Comparison of ENCODE assay signal across 16 cellular contexts in genomic region chr2:22481507-22482217, GRCh38.
"Had no signal": no experiment of that assay in that cellular context is flagged by ENCODE, and none has a peak within 500 bp of the region (broad histone marks: within the 10 kb centered on the region; RNA-seq: fewer than 3 reads in every experiment).

No MANE protein-coding gene starts in this region.

- H3K27me3 Mint-ChIP-seq: activated CD4-positive, alpha-beta memory T cell treated with anti-CD3 and anti-CD28 coated beads for 36 hours; activated CD4-positive, alpha-beta T cell treated with anti-CD3 and anti-CD28 coated beads for 36 hours; activated CD8-positive, alpha-beta memory T cell treated with anti-CD3 and anti-CD28 coated beads, Interleukin-2, amount 10 ng/mL, durations not matched to agents 7 days and 5 days; activated naive CD4-positive, alpha-beta T cell treated with anti-CD3 and anti-CD28 coated beads, Interleukin-2, amount 10 ng/mL, durations not matched to agents 7 days and 5 days; stimulated activated naive B cell treated with anti-CD40 and anti-IgM and Interleukin-4, amounts not matched to agents 10 μg/mL and 1 μg/mL and 100 μg/mL, for 72 hours had no signal

- H3K9me3 Mint-ChIP-seq: stimulated activated naive B cell treated with anti-CD40 and anti-IgM and Interleukin-4, amounts not matched to agents 10 μg/mL and 1 μg/mL and 100 μg/mL, for 72 hours had no signal

- H3K4me3 Mint-ChIP-seq: activated CD4-positive, alpha-beta memory T cell treated with anti-CD3 and anti-CD28 coated beads for 36 hours; activated CD4-positive, alpha-beta T cell treated with anti-CD3 and anti-CD28 coated beads for 36 hours; activated CD8-positive, alpha-beta memory T cell treated with anti-CD3 and anti-CD28 coated beads, Interleukin-2, amount 10 ng/mL, durations not matched to agents 7 days and 5 days; activated naive CD4-positive, alpha-beta T cell treated with anti-CD3 and anti-CD28 coated beads, Interleukin-2, amount 10 ng/mL, durations not matched to agents 7 days and 5 days; immature natural killer cell; neural crest cell; stimulated activated naive B cell treated with anti-CD40 and anti-IgM and Interleukin-4, amounts not matched to agents 10 μg/mL and 1 μg/mL and 100 μg/mL, for 72 hours had no signal

- H3K4me1 Mint-ChIP-seq: activated CD4-positive, alpha-beta T cell treated with anti-CD3 and anti-CD28 coated beads for 36 hours; activated CD8-positive, alpha-beta memory T cell treated with anti-CD3 and anti-CD28 coated beads, Interleukin-2, amount 10 ng/mL, durations not matched to agents 7 days and 5 days; activated naive CD4-positive, alpha-beta T cell treated with anti-CD3 and anti-CD28 coated beads, Interleukin-2, amount 10 ng/mL, durations not matched to agents 7 days and 5 days; immature natural killer cell; neural crest cell; stimulated activated naive B cell treated with anti-CD40 and anti-IgM and Interleukin-4, amounts not matched to agents 10 μg/mL and 1 μg/mL and 100 μg/mL, for 72 hours had no signal

- DNase-seq: activated CD4-positive, alpha-beta memory T cell treated with anti-CD3 and anti-CD28 coated beads for 36 hours; activated CD4-positive, alpha-beta T cell treated with anti-CD3 and anti-CD28 coated beads for 36 hours; activated CD8-positive, alpha-beta memory T cell treated with anti-CD3 and anti-CD28 coated beads, Interleukin-2, amount 10 ng/mL, durations not matched to agents 7 days and 5 days; activated naive CD4-positive, alpha-beta T cell treated with anti-CD3 and anti-CD28 coated beads, Interleukin-2, amount 10 ng/mL, durations not matched to agents 7 days and 5 days; activated T-cell treated with anti-CD3 and anti-CD28 coated beads, Interleukin-2, amount 50 U/mL, for 1 hour; caudate nucleus; glutamatergic neuron; immature natural killer cell; midbrain; stimulated activated CD4-positive, alpha-beta T cell treated with anti-CD3 and anti-CD28 coated beads, Interleukin-2, amount 100 ng/mL, for 48 hours; stimulated activated naive B cell treated with anti-CD40 and anti-IgM and Interleukin-4, amounts not matched to agents 10 μg/mL and 1 μg/mL and 100 μg/mL, for 72 hours; substantia nigra; T-helper 2 cell; trophoblast cell had no signal

- H3K27ac Mint-ChIP-seq: activated CD4-positive, alpha-beta memory T cell treated with anti-CD3 and anti-CD28 coated beads for 36 hours; activated CD4-positive, alpha-beta T cell treated with anti-CD3 and anti-CD28 coated beads for 36 hours; activated CD8-positive, alpha-beta memory T cell treated with anti-CD3 and anti-CD28 coated beads, Interleukin-2, amount 10 ng/mL, durations not matched to agents 7 days and 5 days; activated naive CD4-positive, alpha-beta T cell treated with anti-CD3 and anti-CD28 coated beads, Interleukin-2, amount 10 ng/mL, durations not matched to agents 7 days and 5 days; immature natural killer cell; stimulated activated naive B cell treated with anti-CD40 and anti-IgM and Interleukin-4, amounts not matched to agents 10 μg/mL and 1 μg/mL and 100 μg/mL, for 72 hours had no signal

- H3K4me3 ChIP-seq: lung had no signal

- H3K36me3 Mint-ChIP-seq: activated CD4-positive, alpha-beta memory T cell treated with anti-CD3 and anti-CD28 coated beads for 36 hours; activated CD8-positive, alpha-beta memory T cell treated with anti-CD3 and anti-CD28 coated beads, Interleukin-2, amount 10 ng/mL, durations not matched to agents 7 days and 5 days; activated naive CD4-positive, alpha-beta T cell treated with anti-CD3 and anti-CD28 coated beads, Interleukin-2, amount 10 ng/mL, durations not matched to agents 7 days and 5 days; immature natural killer cell; stimulated activated naive B cell treated with anti-CD40 and anti-IgM and Interleukin-4, amounts not matched to agents 10 μg/mL and 1 μg/mL and 100 μg/mL, for 72 hours had no signal

- ATAC-seq: activated CD4-positive, alpha-beta T cell treated with anti-CD3 and anti-CD28 coated beads for 36 hours; activated CD8-positive, alpha-beta memory T cell treated with anti-CD3 and anti-CD28 coated beads, Interleukin-2, amount 10 ng/mL, durations not matched to agents 7 days and 5 days; stimulated activated naive B cell treated with anti-CD40 and anti-IgM and Interleukin-4, amounts not matched to agents 10 μg/mL and 1 μg/mL and 100 μg/mL, for 72 hours had no signal
